In genomic region chr5:124596595-124597388, GRCh38 we compare ENCODE assay signal across 1 cellular context.
TF ChIP-seq lines count a peak whose summit lies in the region.

No MANE protein-coding gene starts in this region.

TF ChIP-seq in H1, 55 proteins besides CTCF, POLR2A, EP300 and RAD21 (continued from another document):
- TF ChIP-seq CHD7 (IDR thresholded peaks at IDR 0.05; ENCODE audit: insufficient replicate concordance, low read length) (peak; percentile 25), KDM4A (IDR thresholded peaks at IDR 0.05; ENCODE audit: low read depth, low read length, severe bottlenecking) (no peak), SP4 (IDR thresholded peaks at IDR 0.05; ENCODE audit: low read length) (no peak), EZH2 (IDR thresholded peaks at IDR 0.05; ENCODE audit: low read depth, low read length, severe bottlenecking) (no peak), CHD2 (IDR thresholded peaks at IDR 0.05; ENCODE audit: low read length) (no peak), TAF7 (optimal IDR thresholded peaks at IDR 0.05; ENCODE audit: borderline replicate concordance, low read depth, low read length) (no peak), BACH1 (IDR thresholded peaks at IDR 0.05; ENCODE audit: low read length) (peak; percentile 64), GTF2F1 (IDR thresholded peaks at IDR 0.05; ENCODE audit: borderline replicate concordance, low read depth, low read length) (no peak), EGR1 (IDR thresholded peaks at IDR 0.05; ENCODE audit: borderline replicate concordance, low read depth, low read length) (no peak), E2F6 (IDR thresholded peaks at IDR 0.05) (no peak), RBBP5 (IDR thresholded peaks at IDR 0.05; ENCODE audit: borderline replicate concordance, low read depth, low read length) (no peak), RFX5 (IDR thresholded peaks at IDR 0.05; ENCODE audit: borderline replicate concordance, low read depth, low read length) (no peak), RNF2 (IDR thresholded peaks at IDR 0.05; ENCODE audit: borderline replicate concordance, low read depth, low read length, missing control alignments, poor library complexity, severe bottlenecking) (no peak), PHF8 (conservative IDR thresholded peaks at IDR 0.05; ENCODE audit: low read depth, low read length) (no peak)
